In genomic region chr14:23577710-23578392, GRCh38 we compare ENCODE assay signal across 1 cellular context.
TF ChIP-seq lines count a peak whose summit lies in the region.

No MANE protein-coding gene starts in this region.

TF ChIP-seq in HepG2, 621 proteins besides CTCF, POLR2A, EP300 and RAD21:
- 0 out of 2 replicates have a peak, but pooled peaks have one; percentile 63 for TF ChIP-seq PCBP1 (IDR thresholded peaks at IDR 0.05; ENCODE audit: borderline replicate concordance, low read depth, low read length)
- no peak for TF ChIP-seq ZNF207 (IDR thresholded peaks at IDR 0.05; ENCODE audit: borderline replicate concordance)
- TF ChIP-seq HNRNPK (IDR thresholded peaks at IDR 0.05; ENCODE audit: low read depth, low read length, poor library complexity, severe bottlenecking): peak; percentile 19
